Comparison of ENCODE assay signal across 1 cellular context in genomic region chr18:61039251-61039650, GRCh38.
TF ChIP-seq lines count a peak whose summit lies in the region.

No MANE protein-coding gene starts in this region.

TF ChIP-seq in GM23338, 12 proteins besides CTCF, POLR2A, EP300 and RAD21 (continued from another document):
- TF ChIP-seq REST (IDR thresholded peaks at IDR 0.05; ENCODE audit: unreplicated experiment) (no peak), EZH2 (IDR thresholded peaks at IDR 0.05; ENCODE audit: low read depth, unreplicated experiment) (no peak)
